Comparison of ENCODE assay signal across 37 cellular contexts in genomic region chr19:35419046-35419445, GRCh38. TPM values are rescaled to one million over a fixed set of nuclear protein-coding genes. Genes with fewer than 3 reads are reported as not detected.
"Had no signal": no experiment of that assay in that cellular context is flagged by ENCODE, and none has a peak within 500 bp of the region (broad histone marks: within the 10 kb centered on the region; RNA-seq: fewer than 3 reads in every experiment).

No MANE protein-coding gene starts in this region.

- H3K4me3 ChIP-seq: adrenal gland, body of pancreas, breast epithelium, PC-9 had no signal

- ATAC-seq: activated CD8-positive, alpha-beta T cell treated with anti-CD3 and anti-CD28 coated beads, Interleukin-2, amount 10 ng/mL, durations not matched to agents 7 days and 5 days; activated naive CD4-positive, alpha-beta T cell treated with anti-CD3 and anti-CD28 coated beads, Interleukin-2, amount 50 U/mL, for 72 hours; body of pancreas had no signal

- H3K9me3 ChIP-seq: adrenal gland, body of pancreas, breast epithelium had no signal

- H2AFZ ChIP-seq: PC-9 had no signal

- H3K4me2 ChIP-seq: PC-9 had no signal

- FAIRE-seq: astrocyte, RCC 7860, TTC549 had no signal

- DNase-seq: activated CD4-positive, alpha-beta T cell treated with anti-CD3 and anti-CD28 coated beads, Interleukin-2, amount 10 ng/mL, durations not matched to agents 7 days and 5 days; activated CD4-positive, alpha-beta T cell treated with anti-CD3 and anti-CD28 coated beads, Interleukin-2, amount 50 U/mL, for 48 hours; activated CD8-positive, alpha-beta T cell treated with anti-CD3 and anti-CD28 coated beads, Interleukin-2, amount 10 ng/mL, durations not matched to agents 7 days and 5 days; activated gamma-delta T cell treated with Interleukin-2 at 50 U/mL for 16 hours; activated naive CD4-positive, alpha-beta T cell treated with anti-CD3 and anti-CD28 coated beads for 36 hours; activated T-cell treated with anti-CD3 and anti-CD28 coated beads, Interleukin-2, amount 50 U/mL, for 24 hours; adrenal gland; body of pancreas; Kasumi-1; KG1; MM.1S; MV-4-11; NCI-H1092; NCI-H1436 treated with DMSO at 0.1 percent for 48 hours; NCI-H1694 treated with DMSO at 0.1 percent for 48 hours; NCI-H2029; NCI-H2107; NCI-H2171 treated with DMSO at 0.1 percent for 48 hours; NCI-H2227 treated with DMSO at 0.1 percent for 48 hours; NCI-H446; NCI-H510A treated with DMSO at 0.1 percent for 48 hours; NCI-H526 treated with DMSO at 0.1 percent for 48 hours; NCI-H774; PC-9; Right ventricle myocardium superior; SW 1271; T1000 had no signal

- H3K36me3 ChIP-seq: adrenal gland, breast epithelium had no signal

- H3K4me1 ChIP-seq: adrenal gland, breast epithelium had no signal

- H3K27me3 ChIP-seq: body of pancreas, breast epithelium had no signal

- H3K27ac ChIP-seq: adrenal gland, breast epithelium, PC-9 had no signal

RNA-seq across cellular contexts. Expression of gene FFAR2, which starts 29.0 kb away (rescaled TPM):
- total RNA-seq: activated CD4-positive, alpha-beta T cell treated with anti-CD3 and anti-CD28 coated beads, Interleukin-2, amount 10 ng/mL, durations not matched to agents 7 days and 5 days; activated CD8-positive, alpha-beta T cell treated with anti-CD3 and anti-CD28 coated beads, Interleukin-2, amount 10 ng/mL, durations not matched to agents 7 days and 5 days; activated naive CD4-positive, alpha-beta T cell treated with anti-CD3 and anti-CD28 coated beads for 36 hours; activated naive CD4-positive, alpha-beta T cell treated with anti-CD3 and anti-CD28 coated beads, Interleukin-2, amount 50 U/mL, for 72 hours; activated T-helper 2 cell treated with anti-CD3 and anti-CD28 coated beads, Interferon-gamma antibody, Interleukin-2, Interleukin-4, amounts not matched to agents 10 μg/mL and 5 μg/mL and 100 μg/mL, durations not matched to agents 14 hours and 24 hours and 36 hours; astrocyte; body of pancreas; OCI-LY7; PC-9; T-helper 1 cell treated with Interleukin-12 subunit alpha and Interleukin-12 subunit beta and Interleukin-4 antibody, amounts not matched to agents 30 ng/mL and 1 ng/mL, for 36 hours; T-helper 2 cell treated with Interferon-gamma antibody and Interleukin-4, amounts not matched to agents 100 ng/mL and 5 ng/mL, for 36 hours had no signal

RNA-seq across cellular contexts. Expression of gene GPR42, which starts 48.2 kb away (rescaled TPM):
- total RNA-seq: activated CD4-positive, alpha-beta T cell treated with anti-CD3 and anti-CD28 coated beads, Interleukin-2, amount 10 ng/mL, durations not matched to agents 7 days and 5 days; activated CD8-positive, alpha-beta T cell treated with anti-CD3 and anti-CD28 coated beads, Interleukin-2, amount 10 ng/mL, durations not matched to agents 7 days and 5 days; adrenal gland; astrocyte; body of pancreas; cardiac septum; PC-9; Right ventricle myocardium superior; T-helper 2 cell treated with Interferon-gamma antibody and Interleukin-4, amounts not matched to agents 100 ng/mL and 5 ng/mL, for 36 hours had no signal
- polyA plus RNA-seq: adrenal gland had no signal
